Comparison of ENCODE assay signal across 21 cellular contexts in the genomic region with DNA sequence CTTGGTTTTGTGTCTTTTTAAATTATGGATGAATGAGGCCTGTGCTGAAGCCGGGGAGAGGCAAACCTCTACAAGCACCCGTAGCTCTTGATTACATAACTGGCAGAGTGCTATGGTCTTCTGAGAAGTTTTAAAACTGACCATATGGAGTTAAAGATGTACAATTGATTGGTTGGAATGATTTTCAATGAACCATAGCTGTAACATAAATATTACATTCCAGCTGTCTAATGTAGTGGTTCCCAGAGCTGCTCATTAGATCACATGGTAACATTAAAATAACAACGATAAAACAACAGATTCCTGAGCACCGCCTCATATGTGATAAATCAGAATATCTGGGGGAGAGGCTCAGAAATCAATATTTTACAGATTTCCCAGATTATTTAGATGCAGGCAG.
A peak's percentile ranks its signal among the peaks of the same experiment; 100 is the strongest.
DNase-seq lines count a peak whose midpoint lies in the region; ATAC-seq and TF ChIP-seq lines count a peak whose summit lies in the region.
"Had no signal": no experiment of that assay in that cellular context is flagged by ENCODE, and none has a peak within 500 bp of the region (broad histone marks: within the 10 kb centered on the region; RNA-seq: fewer than 3 reads in every experiment).

No MANE protein-coding gene starts in this region.

- H3K4me3 Mint-ChIP-seq in naive thymus-derived CD8-positive, alpha-beta T cell, result no peak overlapping the region
- H3K4me3 Mint-ChIP-seq: activated naive CD8-positive, alpha-beta T cell; CD8-positive, alpha-beta T cell; natural killer cell treated with Interleukin-12 subunit alpha and Interleukin-12 subunit beta and Interleukin-15 and Interleukin-18, amount 100 ng/mL, for 72 hours had no signal

- H3K27me3 Mint-ChIP-seq in naive thymus-derived CD8-positive, alpha-beta T cell, result peaks cover 0 to 8% (median 0%) of the 10 kb centered on the region in 5 donors

- intact Hi-C loops in stomach (cut with DNase I; ENCODE audit: low total_unique reads), result no loop called here

- H3K4me3 ChIP-seq in brain microvascular endothelial cell (ENCODE audit: low read depth, low read length), result no peak overlapping the region
- no peak overlapping the region for H3K4me3 ChIP-seq in stomach
- no peak overlapping the region for H3K4me3 ChIP-seq in HAP-1
- H3K4me3 ChIP-seq: SK-N-MC, spleen had no signal

- H3K27me3 ChIP-seq in brain microvascular endothelial cell (replicated peaks), result no peaks in the 10 kb centered on the region
- H3K27me3 ChIP-seq in stomach, result no peaks in the 10 kb centered on the region
- no peaks in the 10 kb centered on the region for H3K27me3 ChIP-seq in HAP-1 (ENCODE audit: low read depth)
- H3K27me3 ChIP-seq: spleen had no signal

- no peak overlapping the region for H3K27ac Mint-ChIP-seq in naive thymus-derived CD8-positive, alpha-beta T cell
- H3K27ac Mint-ChIP-seq: activated naive CD8-positive, alpha-beta T cell; CD8-positive, alpha-beta T cell; natural killer cell treated with Interleukin-12 subunit alpha and Interleukin-12 subunit beta and Interleukin-15 and Interleukin-18, amount 100 ng/mL, for 72 hours had no signal

- no peak for TF ChIP-seq POLR2A in stomach (IDR thresholded peaks at IDR 0.05)

- H3K27ac ChIP-seq in brain microvascular endothelial cell (peak overlapping the region; percentile 66), stomach (peak overlapping the region in 3 of 5 donors; percentile 6 to 62 (median 48))
- H3K27ac ChIP-seq: KMS-11, SK-N-MC, spleen had no signal

- H3K9me3 ChIP-seq in stomach (no peaks in the 10 kb centered on the region), HAP-1 (no peaks in the 10 kb centered on the region)
- H3K9me3 ChIP-seq: spleen had no signal

- WGBS in stomach, 5 donors, result 67 to 80% (median 76%) methylated on average over 4 of the region's 4 CpGs

- in situ Hi-C loops in brain microvascular endothelial cell (cut with HindIII; ENCODE audit: low pct_ligation_motif_present, low sequenced_read_pairs), result no loop called here
- in situ Hi-C loops in HAP-1 (cut with MboI; ENCODE audit: low sequenced_read_pairs), result no loop called here

- H3K9me3 Mint-ChIP-seq in naive thymus-derived CD8-positive, alpha-beta T cell, result no peaks in the 10 kb centered on the region
- H3K9me3 Mint-ChIP-seq: CD8-positive, alpha-beta T cell; natural killer cell treated with Interleukin-12 subunit alpha and Interleukin-12 subunit beta and Interleukin-15 and Interleukin-18, amount 100 ng/mL, for 72 hours had no signal

- ATAC-seq in naive thymus-derived CD8-positive, alpha-beta T cell, result no peak
- ATAC-seq: activated CD4-positive, CD25-positive, alpha-beta regulatory T cell treated with anti-CD3 and anti-CD28 coated beads, Interleukin-2, amount 50 U/mL, for 24 hours; CD8-positive, alpha-beta T cell; natural killer cell treated with Interleukin-12 subunit alpha and Interleukin-12 subunit beta and Interleukin-15 and Interleukin-18, amount 100 ng/mL, for 72 hours had no signal

- TF ChIP-seq EP300 in stomach (IDR thresholded peaks at IDR 0.05), result no peak

- POLR2A ChIA-PET in naive thymus-derived CD8-positive, alpha-beta T cell (lab: Charles Lee), result no interaction called here

- H3K4me1 ChIP-seq in stomach, result peaks cover 21 to 81% (median 61%) of the 10 kb centered on the region in 4 donors
- H3K4me1 ChIP-seq in HAP-1, result peaks cover 17% of the 10 kb centered on the region

- H3K36me3 ChIP-seq in brain microvascular endothelial cell (replicated peaks) (no peaks in the 10 kb centered on the region), stomach (no peaks in the 10 kb centered on the region), HAP-1 (replicated peaks) (no peaks in the 10 kb centered on the region)
- H3K36me3 ChIP-seq: spleen had no signal

- TF ChIP-seq CTCF in brain microvascular endothelial cell (IDR thresholded peaks at IDR 0.05; ENCODE audit: low read depth, low read length, missing control alignments) (no peak), stomach (IDR thresholded peaks at IDR 0.05) (no peak)

- H3K4me1 Mint-ChIP-seq in naive thymus-derived CD8-positive, alpha-beta T cell, result peaks cover 0 to 7% (median 2%) of the 10 kb centered on the region in 4 donors

- peak; percentile 43 for DNase-seq in GM03348 (ENCODE audit: low spot score)
- DNase-seq in brain microvascular endothelial cell, result no peak
- peak; percentile 76 for DNase-seq in kidney glomerular epithelial cell (lab: John Stamatoyannopoulos, UW)
- DNase-seq in stomach, result no peak
- no peak for DNase-seq in HAP-1 (ENCODE audit: low spot score in 2 of 2)
- DNase-seq in naive thymus-derived CD8-positive, alpha-beta T cell, result no peak
- no peak for DNase-seq in T-helper 1 cell
- no peak for DNase-seq in ecto neural progenitor cell (ENCODE audit: low spot score)
- DNase-seq: activated CD8-positive, alpha-beta memory T cell treated with anti-CD3 and anti-CD28 coated beads for 24 hours; CD8-positive, alpha-beta T cell; erythroblast; head of caudate nucleus; NCI-H2081; NK-92 treated with Interleukin-12 subunit alpha and Interleukin-12 subunit beta, amount 100 ng/mL, for 24 hours; spleen; stimulated activated CD4-positive, alpha-beta T cell treated with anti-CD3 and anti-CD28 coated beads, Interleukin-4, amount 100 ng/mL, for 4 hours had no signal

- peaks cover 0 to 4% (median 0%) of the 10 kb centered on the region in 3 donors for H3K36me3 Mint-ChIP-seq in naive thymus-derived CD8-positive, alpha-beta T cell
- H3K36me3 Mint-ChIP-seq: activated naive CD8-positive, alpha-beta T cell; CD8-positive, alpha-beta T cell; natural killer cell treated with Interleukin-12 subunit alpha and Interleukin-12 subunit beta and Interleukin-15 and Interleukin-18, amount 100 ng/mL, for 72 hours had no signal

Comparison
In these comparisons a context has a peak if more than half of its experiments do, and no peak if none do; other contexts are left out.
1. DNase-seq: peak in GM03348 (single experiment) and kidney glomerular epithelial cell (single experiment); none in brain microvascular endothelial cell (single experiment), stomach (single experiment), HAP-1 (0 of 2), naive thymus-derived CD8-positive, alpha-beta T cell (0 of 10), T-helper 1 cell (0 of 5) and ecto neural progenitor cell (single experiment).